Comparison of ENCODE assay signal across 1 cellular context in the genomic region with DNA sequence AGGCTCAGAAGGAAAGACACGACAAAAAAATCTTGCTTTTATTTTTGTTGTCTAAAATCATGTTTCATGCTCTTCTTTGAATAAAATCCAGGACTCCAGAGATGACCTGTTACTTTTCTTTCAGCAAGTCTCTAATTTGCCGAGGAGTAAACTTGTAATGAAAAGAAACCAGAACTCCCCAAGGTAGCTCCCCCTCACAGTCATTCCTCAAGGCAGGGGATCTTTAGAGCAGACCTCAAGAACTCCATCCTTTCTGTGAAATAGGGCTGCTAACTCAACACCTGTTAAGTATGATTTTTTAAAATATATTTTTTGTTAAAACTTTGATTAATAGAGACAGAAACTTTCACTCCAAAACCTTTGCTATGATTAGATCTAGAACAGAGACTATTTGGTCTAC.
TF ChIP-seq lines count a peak whose summit lies in the region.

No MANE protein-coding gene starts in this region.

TF ChIP-seq in HCT116, 20 proteins besides CTCF, POLR2A, EP300 and RAD21 (continued from another document):
- TF ChIP-seq, protein P1, sequence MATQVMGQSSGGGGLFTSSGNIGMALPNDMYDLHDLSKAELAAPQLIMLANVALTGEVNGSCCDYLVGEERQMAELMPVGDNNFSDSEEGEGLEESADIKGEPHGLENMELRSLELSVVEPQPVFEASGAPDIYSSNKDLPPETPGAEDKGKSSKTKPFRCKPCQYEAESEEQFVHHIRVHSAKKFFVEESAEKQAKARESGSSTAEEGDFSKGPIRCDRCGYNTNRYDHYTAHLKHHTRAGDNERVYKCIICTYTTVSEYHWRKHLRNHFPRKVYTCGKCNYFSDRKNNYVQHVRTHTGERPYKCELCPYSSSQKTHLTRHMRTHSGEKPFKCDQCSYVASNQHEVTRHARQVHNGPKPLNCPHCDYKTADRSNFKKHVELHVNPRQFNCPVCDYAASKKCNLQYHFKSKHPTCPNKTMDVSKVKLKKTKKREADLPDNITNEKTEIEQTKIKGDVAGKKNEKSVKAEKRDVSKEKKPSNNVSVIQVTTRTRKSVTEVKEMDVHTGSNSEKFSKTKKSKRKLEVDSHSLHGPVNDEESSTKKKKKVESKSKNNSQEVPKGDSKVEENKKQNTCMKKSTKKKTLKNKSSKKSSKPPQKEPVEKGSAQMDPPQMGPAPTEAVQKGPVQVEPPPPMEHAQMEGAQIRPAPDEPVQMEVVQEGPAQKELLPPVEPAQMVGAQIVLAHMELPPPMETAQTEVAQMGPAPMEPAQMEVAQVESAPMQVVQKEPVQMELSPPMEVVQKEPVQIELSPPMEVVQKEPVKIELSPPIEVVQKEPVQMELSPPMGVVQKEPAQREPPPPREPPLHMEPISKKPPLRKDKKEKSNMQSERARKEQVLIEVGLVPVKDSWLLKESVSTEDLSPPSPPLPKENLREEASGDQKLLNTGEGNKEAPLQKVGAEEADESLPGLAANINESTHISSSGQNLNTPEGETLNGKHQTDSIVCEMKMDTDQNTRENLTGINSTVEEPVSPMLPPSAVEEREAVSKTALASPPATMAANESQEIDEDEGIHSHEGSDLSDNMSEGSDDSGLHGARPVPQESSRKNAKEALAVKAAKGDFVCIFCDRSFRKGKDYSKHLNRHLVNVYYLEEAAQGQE (IDR thresholded peaks at IDR 0.05; ENCODE audit: low read depth) = no peak
- TF ChIP-seq SRF (IDR thresholded peaks at IDR 0.05; ENCODE audit: low read depth) (no peak), ELF1 (IDR thresholded peaks at IDR 0.05; ENCODE audit: borderline replicate concordance, low read depth) (no peak)
